1 cellular context compared by ENCODE assay signal in genomic region chr2:20675701-20676352, GRCh38.
TF ChIP-seq lines count a peak whose summit lies in the region.

No MANE protein-coding gene starts in this region.

TF ChIP-seq in HepG2, 621 proteins besides CTCF, POLR2A, EP300 and RAD21 (continued from another document):
- TF ChIP-seq ZNF431 (CRISPR knock-in tag; IDR thresholded peaks at IDR 0.05; ENCODE audit: borderline replicate concordance, low read depth): 0 out of 2 replicates have a peak, but pooled peaks have one; percentile 25
- TF ChIP-seq SP5 (CRISPR knock-in tag; IDR thresholded peaks at IDR 0.05; ENCODE audit: borderline replicate concordance, low read depth): 0 out of 2 replicates have a peak, but pooled peaks have one; percentile 66
